1 cellular context compared by ENCODE assay signal in the genomic region with DNA sequence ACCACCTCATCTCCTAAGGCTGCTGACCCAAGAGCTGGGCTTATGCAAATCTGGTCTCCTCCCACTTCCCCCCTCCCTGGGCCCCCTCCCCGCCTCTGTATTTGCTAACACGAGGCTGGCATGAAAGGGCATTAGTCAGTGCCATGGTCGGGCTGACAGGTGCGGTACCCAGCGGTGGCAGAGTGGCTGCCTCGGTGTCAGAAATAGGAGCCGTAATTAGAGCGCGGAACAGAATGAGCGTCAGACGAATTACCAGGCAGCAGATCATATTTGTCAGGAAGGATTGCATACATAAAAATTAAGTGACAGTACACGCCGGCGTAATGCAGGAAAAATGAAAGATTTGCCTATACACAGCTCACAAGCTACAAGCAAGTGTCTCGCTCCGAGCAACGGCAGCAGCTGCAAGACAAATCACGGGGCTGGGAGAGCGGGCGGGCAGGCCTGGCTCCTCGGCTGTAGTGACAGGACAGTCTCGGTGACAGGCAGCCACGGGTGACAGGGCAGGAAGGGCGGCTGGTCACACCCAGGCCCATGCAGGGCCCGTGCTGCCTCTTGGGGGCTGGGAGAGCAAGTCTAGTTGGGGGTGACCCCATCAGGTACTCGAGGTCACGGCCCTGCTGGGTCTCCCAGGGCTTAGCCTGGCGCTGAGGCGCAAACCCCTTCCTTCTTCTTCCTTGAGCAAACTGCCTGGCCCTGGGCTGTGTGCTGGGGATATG.
A peak's percentile ranks its signal among the peaks of the same experiment; 100 is the strongest.
TF ChIP-seq lines count a peak whose summit lies in the region.

No MANE protein-coding gene starts in this region.

TF ChIP-seq in HepG2, 621 proteins besides CTCF, POLR2A, EP300 and RAD21:
- TF ChIP-seq, protein P1, sequence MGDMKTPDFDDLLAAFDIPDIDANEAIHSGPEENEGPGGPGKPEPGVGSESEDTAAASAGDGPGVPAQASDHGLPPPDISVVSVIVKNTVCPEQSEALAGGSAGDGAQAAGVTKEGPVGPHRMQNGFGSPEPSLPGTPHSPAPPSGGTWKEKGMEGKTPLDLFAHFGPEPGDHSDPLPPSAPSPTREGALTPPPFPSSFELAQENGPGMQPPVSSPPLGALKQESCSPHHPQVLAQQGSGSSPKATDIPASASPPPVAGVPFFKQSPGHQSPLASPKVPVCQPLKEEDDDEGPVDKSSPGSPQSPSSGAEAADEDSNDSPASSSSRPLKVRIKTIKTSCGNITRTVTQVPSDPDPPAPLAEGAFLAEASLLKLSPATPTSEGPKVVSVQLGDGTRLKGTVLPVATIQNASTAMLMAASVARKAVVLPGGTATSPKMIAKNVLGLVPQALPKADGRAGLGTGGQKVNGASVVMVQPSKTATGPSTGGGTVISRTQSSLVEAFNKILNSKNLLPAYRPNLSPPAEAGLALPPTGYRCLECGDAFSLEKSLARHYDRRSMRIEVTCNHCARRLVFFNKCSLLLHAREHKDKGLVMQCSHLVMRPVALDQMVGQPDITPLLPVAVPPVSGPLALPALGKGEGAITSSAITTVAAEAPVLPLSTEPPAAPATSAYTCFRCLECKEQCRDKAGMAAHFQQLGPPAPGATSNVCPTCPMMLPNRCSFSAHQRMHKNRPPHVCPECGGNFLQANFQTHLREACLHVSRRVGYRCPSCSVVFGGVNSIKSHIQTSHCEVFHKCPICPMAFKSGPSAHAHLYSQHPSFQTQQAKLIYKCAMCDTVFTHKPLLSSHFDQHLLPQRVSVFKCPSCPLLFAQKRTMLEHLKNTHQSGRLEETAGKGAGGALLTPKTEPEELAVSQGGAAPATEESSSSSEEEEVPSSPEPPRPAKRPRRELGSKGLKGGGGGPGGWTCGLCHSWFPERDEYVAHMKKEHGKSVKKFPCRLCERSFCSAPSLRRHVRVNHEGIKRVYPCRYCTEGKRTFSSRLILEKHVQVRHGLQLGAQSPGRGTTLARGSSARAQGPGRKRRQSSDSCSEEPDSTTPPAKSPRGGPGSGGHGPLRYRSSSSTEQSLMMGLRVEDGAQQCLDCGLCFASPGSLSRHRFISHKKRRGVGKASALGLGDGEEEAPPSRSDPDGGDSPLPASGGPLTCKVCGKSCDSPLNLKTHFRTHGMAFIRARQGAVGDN (CRISPR knock-in tag; IDR thresholded peaks at IDR 0.05): peak; percentile 3; the same call in 1 of the 2 replicates
- no peak for TF ChIP-seq ZNF34 (CRISPR knock-in tag; IDR thresholded peaks at IDR 0.05; ENCODE audit: borderline replicate concordance)
- TF ChIP-seq AGO2 (optimal IDR thresholded peaks at IDR 0.05; ENCODE audit: low read depth, low read length): peak; percentile 65
